In the genomic region with DNA sequence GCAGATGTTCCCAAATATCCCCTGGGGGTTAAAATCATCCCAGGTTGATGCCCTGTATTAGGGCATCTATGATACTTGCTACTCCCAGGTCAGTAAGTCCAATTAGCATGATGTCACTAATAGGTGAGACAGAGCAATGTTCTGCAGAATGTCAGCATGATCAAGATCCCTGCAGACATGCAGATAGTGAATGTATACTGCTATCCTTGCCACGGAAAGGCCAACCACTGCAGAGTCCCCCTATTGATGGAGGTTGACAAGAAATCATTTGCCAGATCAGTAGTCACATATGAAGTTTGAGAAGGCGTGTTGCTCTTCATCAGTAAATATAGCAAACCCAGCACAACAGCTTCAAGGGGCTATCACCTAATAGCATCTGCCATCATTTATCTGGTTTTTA, we compare ENCODE assay signal across 33 cellular contexts.
DNase-seq lines count a peak whose midpoint lies in the region; ATAC-seq, FAIRE-seq and TF ChIP-seq lines count a peak whose summit lies in the region.
"Had no signal": no experiment of that assay in that cellular context is flagged by ENCODE, and none has a peak within 500 bp of the region (broad histone marks: within the 10 kb centered on the region; RNA-seq: fewer than 3 reads in every experiment).

No MANE protein-coding gene starts in this region.

- H3K27me3 ChIP-seq in GM12878 (replicated peaks in 1 of 2; ENCODE audit: control insufficient read depth in 2 of 2, insufficient read depth in 2 of 2, low read length in 1 of 2) = no peaks in the 10 kb centered on the region; a peak in 1 of 4 replicates
- H3K27me3 ChIP-seq: BE2C; BLaER1; BLaER1 treated with 17β-estradiol and CSF1 and Interleukin-3, amounts not matched to agents 10 nM and 100 nM had no signal

- DNase-seq in GM12878 (ENCODE audit: low read depth, low spot score) = no peak
- DNase-seq in activated T-cell treated with anti-CD3 and anti-CD28 coated beads, Interleukin-2, amount 50 U/mL, for 72 hours = no peak
- DNase-seq: 8988T; ACHN; AML-193; BE2C; C1 segment of cervical spinal cord; Caco-2; Calu3; CD4-positive, alpha-beta memory T cell; CD4-positive, alpha-beta T cell; CD4-positive, CD25-positive, alpha-beta regulatory T cell; CD8-positive, alpha-beta memory T cell; CD8-positive, alpha-beta T cell; COR-L47; DMS 273 treated with DMSO at 0.1 percent for 48 hours; DMS153; DMS53; DMS79; DMS79 treated with DMSO at 0.1 percent for 48 hours; DND-41; EL had no signal

- H4K20me1 ChIP-seq in GM12878 (ENCODE audit: control insufficient read depth, insufficient read depth) = no peaks in the 10 kb centered on the region
- H4K20me1 ChIP-seq: BLaER1; BLaER1 treated with 17β-estradiol and CSF1 and Interleukin-3, amounts not matched to agents 10 nM and 100 nM had no signal

- H3K36me3 ChIP-seq in HEK293 (ENCODE audit: control insufficient read depth in 2 of 2, insufficient read depth in 1 of 2, low read length in 2 of 2) = no peaks in the 10 kb centered on the region
- H3K36me3 ChIP-seq in GM12878 (ENCODE audit: control insufficient read depth in 2 of 2, insufficient read depth in 2 of 2, low read length in 1 of 2) = no peaks in the 10 kb centered on the region
- H3K36me3 ChIP-seq: BE2C; BLaER1; BLaER1 treated with 17β-estradiol and CSF1 and Interleukin-3, amounts not matched to agents 10 nM and 100 nM had no signal

- H3K9ac ChIP-seq in GM12878 (ENCODE audit: control insufficient read depth, insufficient read depth, low read length) = no peak overlapping the region
- H3K9ac ChIP-seq: BLaER1; BLaER1 treated with 17β-estradiol and CSF1 and Interleukin-3, amounts not matched to agents 10 nM and 100 nM had no signal

- POLR2A ChIA-PET in HEK293 (lab: Yijun Ruan, JAX) (no interaction called here), GM12878 (lab: Charles Lee) (no interaction called here)

- no peak for TF ChIP-seq POLR2A in GM12878 (IDR thresholded peaks at IDR 0.05; ENCODE audit: low read depth, low read length)

- RAD21 ChIA-PET in GM12878 (lab: Charles Lee; ENCODE audit: unreplicated experiment) = no interaction called here

- H2AFZ ChIP-seq in GM12878 (ENCODE audit: control insufficient read depth, low read depth, low read length) = no peak overlapping the region

- H3K27ac ChIP-seq in HEK293 (ENCODE audit: extremely low read depth, low read depth, low read length) (no peak overlapping the region), GM12878 (ENCODE audit: control insufficient read depth, insufficient read depth) (no peak overlapping the region)
- H3K27ac ChIP-seq: 22Rv1; A549; BLaER1; BLaER1 treated with 17β-estradiol and CSF1 and Interleukin-3, amounts not matched to agents 10 nM and 100 nM; C4-2B had no signal

- no peaks in the 10 kb centered on the region for H3K36me3 Mint-ChIP-seq in activated T-cell treated with anti-CD3 and anti-CD28 coated beads, Interleukin-2, amount 50 U/mL, for 72 hours (ENCODE audit: insufficient read depth in 2 of 2)
- H3K36me3 Mint-ChIP-seq: CD14-positive monocyte; CD4-positive, alpha-beta memory T cell; CD4-positive, CD25-positive, alpha-beta regulatory T cell; CD8-positive, alpha-beta memory T cell; CD8-positive, alpha-beta T cell had no signal

- no peak overlapping the region for H3K4me3 ChIP-seq in HEK293 (ENCODE audit: low read depth, low read length)
- H3K4me3 ChIP-seq in GM12878 = no peak overlapping the region
- H3K4me3 ChIP-seq: A549; BLaER1; BLaER1 treated with 17β-estradiol and CSF1 and Interleukin-3, amounts not matched to agents 10 nM and 100 nM had no signal

- no peak overlapping the region for H3K27ac Mint-ChIP-seq in activated T-cell treated with anti-CD3 and anti-CD28 coated beads, Interleukin-2, amount 50 U/mL, for 72 hours
- H3K27ac Mint-ChIP-seq: B cell; CD14-positive monocyte; CD4-positive, alpha-beta memory T cell; CD4-positive, alpha-beta T cell; CD4-positive, CD25-positive, alpha-beta regulatory T cell; CD8-positive, alpha-beta T cell had no signal

- no peaks in the 10 kb centered on the region for H3K4me1 Mint-ChIP-seq in activated T-cell treated with anti-CD3 and anti-CD28 coated beads, Interleukin-2, amount 50 U/mL, for 72 hours (ENCODE audit: low read depth)
- H3K4me1 Mint-ChIP-seq: B cell; CD14-positive monocyte; CD4-positive, CD25-positive, alpha-beta regulatory T cell had no signal

- SMC1A ChIA-PET in GM12878 (lab: Charles Lee; ENCODE audit: uncharacterized antibody, unreplicated experiment) = no interaction called here

- intact Hi-C loops in GM12878 (cut with micrococcal nuclease; ENCODE audit: unreplicated experiment) = no loop called here

- H3K9me3 ChIP-seq in HEK293 (ENCODE audit: control insufficient read depth, insufficient read depth, low read depth, low read length) (no peaks in the 10 kb centered on the region), GM12878 (replicated peaks; ENCODE audit: control insufficient read depth, insufficient read depth, low read length) (no peaks in the 10 kb centered on the region)
- H3K9me3 ChIP-seq: A549, BE2C, Caco-2 had no signal

- 14% methylated on average over 2 of the region's 2 CpGs for WGBS in GM12878 (ENCODE audit: insufficient coverage, insufficient replicate concordance, low lambda C conversion rate, missing lambda C conversion rate)

- H3K4me1 ChIP-seq in HEK293 (ENCODE audit: control insufficient read depth, insufficient read depth, low read length) = no peaks in the 10 kb centered on the region
- no peaks in the 10 kb centered on the region for H3K4me1 ChIP-seq in GM12878 (ENCODE audit: control insufficient read depth, insufficient read depth, low read length)
- H3K4me1 ChIP-seq: A549; BE2C; BLaER1; BLaER1 treated with 17β-estradiol and CSF1 and Interleukin-3, amounts not matched to agents 10 nM and 100 nM; Caco-2 had no signal

- FAIRE-seq in GM12878 (lab: Jason Lieb, UNC) = peak; percentile 38
- FAIRE-seq: A204.1, A549, D721Med had no signal

- H3K9me3 Mint-ChIP-seq in activated T-cell treated with anti-CD3 and anti-CD28 coated beads, Interleukin-2, amount 50 U/mL, for 72 hours = no peaks in the 10 kb centered on the region
- H3K9me3 Mint-ChIP-seq: CD4-positive, alpha-beta T cell; CD4-positive, CD25-positive, alpha-beta regulatory T cell; CD8-positive, alpha-beta memory T cell; CD8-positive, alpha-beta T cell had no signal

- TF ChIP-seq EP300 in GM12878 (IDR thresholded peaks at IDR 0.05; ENCODE audit: borderline replicate concordance in 1 of 2, control insufficient read depth in 1 of 2, low read depth in 2 of 2, low read length in 2 of 2) = no peak

- no peak for TF ChIP-seq RAD21 in GM12878 (IDR thresholded peaks at IDR 0.05; ENCODE audit: insufficient read depth, low read depth, low read length)

- ATAC-seq in GM12878 = no peak
- no peak for ATAC-seq in activated T-cell treated with anti-CD3 and anti-CD28 coated beads, Interleukin-2, amount 50 U/mL, for 72 hours (replicated peaks in 1 of 2)
- no peak for ATAC-seq in GM19351 (IDR thresholded peaks at IDR 0.05; ENCODE audit: unreplicated experiment)
- ATAC-seq: A549; CD8-positive, alpha-beta T cell had no signal

- BruUV-seq in GM12878 (replicated peaks; lab: Mats Ljungman, UMichigan) = no TSS peak

- in situ Hi-C loops in GM12878 (cut with MboI) = no loop called here

- H3K4me3 Mint-ChIP-seq in activated T-cell treated with anti-CD3 and anti-CD28 coated beads, Interleukin-2, amount 50 U/mL, for 72 hours = no peak overlapping the region
- H3K4me3 Mint-ChIP-seq: B cell; CD14-positive monocyte; CD4-positive, alpha-beta memory T cell; CD4-positive, alpha-beta T cell; CD4-positive, CD25-positive, alpha-beta regulatory T cell; CD8-positive, alpha-beta memory T cell; CD8-positive, alpha-beta T cell had no signal

- TF ChIP-seq CTCF in HEK293 (tag by site-specific recombination; IDR thresholded peaks at IDR 0.05) (no peak), GM12878 (IDR thresholded peaks at IDR 0.05 in 2 of 3, conservative IDR thresholded peaks at IDR 0.05 in 1 of 3; ENCODE audit: control insufficient read depth in 2 of 3, extremely low read depth in 1 of 3, insufficient read depth in 1 of 3, low read depth in 3 of 3, low read length in 3 of 3) (no peak)

- H3K4me2 ChIP-seq in GM12878 (ENCODE audit: control insufficient read depth, insufficient read depth) = no peak overlapping the region
- H3K4me2 ChIP-seq: A549; BLaER1; BLaER1 treated with 17β-estradiol and CSF1 and Interleukin-3, amounts not matched to agents 10 nM and 100 nM had no signal

- CTCF ChIA-PET in HEK293 (lab: Yijun Ruan, JAX) = no interaction called here
- CTCF ChIA-PET in GM12878 (lab: Yijun Ruan, JAX) = no interaction called here

- H3K27me3 Mint-ChIP-seq in activated T-cell treated with anti-CD3 and anti-CD28 coated beads, Interleukin-2, amount 50 U/mL, for 72 hours (ENCODE audit: low read depth) = peaks cover 22% of the 10 kb centered on the region

- no peaks in the 10 kb centered on the region for H3K79me2 ChIP-seq in GM12878 (ENCODE audit: control insufficient read depth, insufficient read depth, low read length)

TF ChIP-seq in HEK293, 187 proteins besides CTCF, POLR2A, EP300 and RAD21 (continues in another document):
- TF ChIP-seq, protein P1, sequence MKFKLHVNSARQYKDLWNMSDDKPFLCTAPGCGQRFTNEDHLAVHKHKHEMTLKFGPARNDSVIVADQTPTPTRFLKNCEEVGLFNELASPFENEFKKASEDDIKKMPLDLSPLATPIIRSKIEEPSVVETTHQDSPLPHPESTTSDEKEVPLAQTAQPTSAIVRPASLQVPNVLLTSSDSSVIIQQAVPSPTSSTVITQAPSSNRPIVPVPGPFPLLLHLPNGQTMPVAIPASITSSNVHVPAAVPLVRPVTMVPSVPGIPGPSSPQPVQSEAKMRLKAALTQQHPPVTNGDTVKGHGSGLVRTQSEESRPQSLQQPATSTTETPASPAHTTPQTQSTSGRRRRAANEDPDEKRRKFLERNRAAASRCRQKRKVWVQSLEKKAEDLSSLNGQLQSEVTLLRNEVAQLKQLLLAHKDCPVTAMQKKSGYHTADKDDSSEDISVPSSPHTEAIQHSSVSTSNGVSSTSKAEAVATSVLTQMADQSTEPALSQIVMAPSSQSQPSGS (tag by site-specific recombination; IDR thresholded peaks at IDR 0.05; ENCODE audit: low read depth) = 0 out of 2 replicates have a peak, but pooled peaks have one; percentile 28
- TF ChIP-seq ZNF157 (tag by site-specific recombination; IDR thresholded peaks at IDR 0.05) = peak; percentile 94

TF ChIP-seq in GM12878, 131 proteins besides CTCF, POLR2A, EP300 and RAD21:
- TF ChIP-seq NR2F1 (conservative IDR thresholded peaks at IDR 0.05) = no peak
- TF ChIP-seq LARP7 (IDR thresholded peaks at IDR 0.05) = no peak
